In genomic region chr19:900302-901111, GRCh38 we compare ENCODE assay signal across 1 cellular context.
A peak's percentile ranks its signal among the peaks of the same experiment; 100 is the strongest.
TF ChIP-seq lines count a peak whose summit lies in the region.

No MANE protein-coding gene starts in this region.

TF ChIP-seq in K562, 482 proteins besides CTCF, POLR2A, EP300 and RAD21 (continued from another document and continues in another):
- no peak for TF ChIP-seq ZNF318 (IDR thresholded peaks at IDR 0.05; ENCODE audit: borderline replicate concordance in 1 of 2, low read depth in 1 of 2)
- no peak for TF ChIP-seq KAT7 (CRISPR knock-in tag; IDR thresholded peaks at IDR 0.05; ENCODE audit: borderline replicate concordance)
- no peak for TF ChIP-seq GTF2B (IDR thresholded peaks at IDR 0.05; ENCODE audit: extremely low read depth, insufficient read length)
- TF ChIP-seq NONO (IDR thresholded peaks at IDR 0.05; ENCODE audit: low read depth in 2 of 2, low read length in 1 of 2) = 0 out of 4 replicates have a peak, but pooled peaks of 1 of the 2 experiments have one; percentile 53
- no peak for TF ChIP-seq CBX8 (IDR thresholded peaks at IDR 0.05; ENCODE audit: borderline replicate concordance, extremely low read depth, low read depth, low read length, poor library complexity, severe bottlenecking)
- no peak for TF ChIP-seq MTA2 (IDR thresholded peaks at IDR 0.05; ENCODE audit: low read depth)
- TF ChIP-seq TFAM (CRISPR knock-in tag; conservative IDR thresholded peaks at IDR 0.05) = no peak
- TF ChIP-seq MCM7 (IDR thresholded peaks at IDR 0.05) = no peak
- no peak for TF ChIP-seq CCAR2 (IDR thresholded peaks at IDR 0.05; ENCODE audit: low read depth, low read length)
- TF ChIP-seq, protein P1, sequence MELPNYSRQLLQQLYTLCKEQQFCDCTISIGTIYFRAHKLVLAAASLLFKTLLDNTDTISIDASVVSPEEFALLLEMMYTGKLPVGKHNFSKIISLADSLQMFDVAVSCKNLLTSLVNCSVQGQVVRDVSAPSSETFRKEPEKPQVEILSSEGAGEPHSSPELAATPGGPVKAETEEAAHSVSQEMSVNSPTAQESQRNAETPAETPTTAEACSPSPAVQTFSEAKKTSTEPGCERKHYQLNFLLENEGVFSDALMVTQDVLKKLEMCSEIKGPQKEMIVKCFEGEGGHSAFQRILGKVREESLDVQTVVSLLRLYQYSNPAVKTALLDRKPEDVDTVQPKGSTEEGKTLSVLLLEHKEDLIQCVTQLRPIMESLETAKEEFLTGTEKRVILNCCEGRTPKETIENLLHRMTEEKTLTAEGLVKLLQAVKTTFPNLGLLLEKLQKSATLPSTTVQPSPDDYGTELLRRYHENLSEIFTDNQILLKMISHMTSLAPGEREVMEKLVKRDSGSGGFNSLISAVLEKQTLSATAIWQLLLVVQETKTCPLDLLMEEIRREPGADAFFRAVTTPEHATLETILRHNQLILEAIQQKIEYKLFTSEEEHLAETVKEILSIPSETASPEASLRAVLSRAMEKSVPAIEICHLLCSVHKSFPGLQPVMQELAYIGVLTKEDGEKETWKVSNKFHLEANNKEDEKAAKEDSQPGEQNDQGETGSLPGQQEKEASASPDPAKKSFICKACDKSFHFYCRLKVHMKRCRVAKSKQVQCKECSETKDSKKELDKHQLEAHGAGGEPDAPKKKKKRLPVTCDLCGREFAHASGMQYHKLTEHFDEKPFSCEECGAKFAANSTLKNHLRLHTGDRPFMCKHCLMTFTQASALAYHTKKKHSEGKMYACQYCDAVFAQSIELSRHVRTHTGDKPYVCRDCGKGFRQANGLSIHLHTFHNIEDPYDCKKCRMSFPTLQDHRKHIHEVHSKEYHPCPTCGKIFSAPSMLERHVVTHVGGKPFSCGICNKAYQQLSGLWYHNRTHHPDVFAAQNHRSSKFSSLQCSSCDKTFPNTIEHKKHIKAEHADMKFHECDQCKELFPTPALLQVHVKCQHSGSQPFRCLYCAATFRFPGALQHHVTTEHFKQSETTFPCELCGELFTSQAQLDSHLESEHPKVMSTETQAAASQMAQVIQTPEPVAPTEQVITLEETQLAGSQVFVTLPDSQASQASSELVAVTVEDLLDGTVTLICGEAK (IDR thresholded peaks at IDR 0.05) = no peak
- TF ChIP-seq, protein P1 (CRISPR knock-in tag; IDR thresholded peaks at IDR 0.05) = no peak
- TF ChIP-seq NFIX (CRISPR knock-in tag; IDR thresholded peaks at IDR 0.05; ENCODE audit: low read depth) = no peak
- no peak for TF ChIP-seq ZNF41 (CRISPR knock-in tag; conservative IDR thresholded peaks at IDR 0.05)
- no peak for TF ChIP-seq ZNF23 (CRISPR knock-in tag; IDR thresholded peaks at IDR 0.05)
- TF ChIP-seq ERF (CRISPR knock-in tag; IDR thresholded peaks at IDR 0.05) = no peak
- TF ChIP-seq TCF7 (IDR thresholded peaks at IDR 0.05; ENCODE audit: borderline replicate concordance) = no peak
- peak; percentile 34; the same call in 1 of the 2 replicates for TF ChIP-seq CXXC5 (CRISPR knock-in tag; IDR thresholded peaks at IDR 0.05)
- TF ChIP-seq EHMT2 (IDR thresholded peaks at IDR 0.05) = no peak
- no peak for TF ChIP-seq KAT2B (IDR thresholded peaks at IDR 0.05; ENCODE audit: low read depth, low read length)
- no peak for TF ChIP-seq HIVEP1 (CRISPR knock-in tag; IDR thresholded peaks at IDR 0.05)
- no peak for TF ChIP-seq TAF15 (IDR thresholded peaks at IDR 0.05; ENCODE audit: low read depth, low read length)
- TF ChIP-seq MGA (IDR thresholded peaks at IDR 0.05) = no peak; the same call in 1 of the 2 replicates
- TF ChIP-seq SAFB2 (IDR thresholded peaks at IDR 0.05; ENCODE audit: borderline replicate concordance, low read depth, low read length, severe bottlenecking) = no peak
